ENCODE assay signal across 12 cellular contexts in genomic region chr17:40452074-40452787, GRCh38. TPM values are rescaled to one million over a fixed set of nuclear protein-coding genes. Genes with fewer than 3 reads are reported as not detected.
DNase-seq lines count a peak whose midpoint lies in the region; ATAC-seq and TF ChIP-seq lines count a peak whose summit lies in the region.
"Had no signal": no experiment of that assay in that cellular context is flagged by ENCODE, and none has a peak within 500 bp of the region (broad histone marks: within the 10 kb centered on the region; RNA-seq: fewer than 3 reads in every experiment).

No MANE protein-coding gene starts in this region.

- H3K27me3 ChIP-seq in mucosa of rectum (ENCODE audit: control insufficient read depth in 2 of 2, insufficient read depth in 2 of 2, low read length in 2 of 2) (no peaks in the 10 kb centered on the region), vagina (no peaks in the 10 kb centered on the region)

- no peak for TF ChIP-seq CTCF in vagina (IDR thresholded peaks at IDR 0.05)

- peaks cover 32 to 41% of the 10 kb centered on the region in 2 donors for H3K4me1 ChIP-seq in mucosa of rectum (ENCODE audit: control insufficient read depth in 2 of 2, insufficient read depth in 2 of 2, low read length in 2 of 2)
- H3K4me1 ChIP-seq in vagina, result peaks cover 83% of the 10 kb centered on the region

- H3K36me3 ChIP-seq in mucosa of rectum (ENCODE audit: control insufficient read depth in 2 of 2, insufficient read depth in 2 of 2, low read length in 2 of 2) (peaks cover 37 to 42% of the 10 kb centered on the region in 2 donors), vagina (peaks cover 14 to 43% of the 10 kb centered on the region in 2 donors)

- DNase-seq in stimulated activated CD4-positive, alpha-beta T cell treated with anti-CD3 and anti-CD28 coated beads, Interleukin-4, amount 100 ng/mL, for 24 hours, result peak; percentile 14
- DNase-seq in stimulated activated CD4-positive, alpha-beta T cell treated with anti-CD3 and anti-CD28 coated beads, Interleukin-12 subunit alpha, Interleukin-12 subunit beta, amount 100 ng/mL, for 4 hours, result no peak
- peak; percentile 64 for DNase-seq in dermis blood vessel endothelial cell
- DNase-seq in vagina (ENCODE audit: extremely low spot score in 2 of 2), result no peak
- DNase-seq: DMS79 treated with DMSO at 0.1 percent for 48 hours, foreskin melanocyte, NCI-H510A had no signal

- no peak for TF ChIP-seq POLR2A in vagina (IDR thresholded peaks at IDR 0.05)

- H3K9me3 ChIP-seq in mucosa of rectum (ENCODE audit: control insufficient read depth in 2 of 2, low read length in 2 of 2) (no peaks in the 10 kb centered on the region), vagina (no peaks in the 10 kb centered on the region)

- ATAC-seq in GM19023 (IDR thresholded peaks at IDR 0.05; ENCODE audit: unreplicated experiment), result no peak
- no peak for ATAC-seq in HG03025 (IDR thresholded peaks at IDR 0.05; ENCODE audit: low FRiP score, unreplicated experiment)
- no peak for ATAC-seq in GM19324 (IDR thresholded peaks at IDR 0.05; ENCODE audit: low FRiP score, unreplicated experiment)

- H3K9ac ChIP-seq in mucosa of rectum (ENCODE audit: low read depth in 1 of 2, low read length in 2 of 2), result no peak overlapping the region

- H3K27ac ChIP-seq in mucosa of rectum (ENCODE audit: low read depth in 2 of 2, low read length in 2 of 2) (peak overlapping the region; percentile 25 to 29), vagina (peak overlapping the region; percentile 87)

- H3K4me3 ChIP-seq in mucosa of rectum (ENCODE audit: low read length in 2 of 2), result no peak overlapping the region
- H3K4me3 ChIP-seq in vagina, result no peak overlapping the region

- intact Hi-C loops in vagina (cut with DNase I), result no loop called here

RNA-seq across cellular contexts. Expression of gene IGFBP4, which starts 9.0 kb away (rescaled TPM):
- total RNA-seq in dermis blood vessel endothelial cell, result 375 and 706 TPM in 2 replicates
- total RNA-seq in vagina, result 700 TPM

RNA-seq across cellular contexts. Expression of gene TOP2A, which starts 34.5 kb away (rescaled TPM):
- total RNA-seq in dermis blood vessel endothelial cell (39.3 and 152 TPM in 2 replicates), vagina (16.9 TPM)

RNA-seq across cellular contexts. Expression of gene TNS4, which starts 49.2 kb away (rescaled TPM):
- not detected in 2 replicates for total RNA-seq in dermis blood vessel endothelial cell
- 296 TPM for total RNA-seq in vagina
- total RNA-seq: pulmonary artery endothelial cell had no signal

Comparison
In these comparisons a context has a peak if more than half of its experiments do, and no peak if none do; other contexts are left out.
1. DNase-seq: peak in stimulated activated CD4-positive, alpha-beta T cell treated with anti-CD3 and anti-CD28 coated beads, Interleukin-4, amount 100 ng/mL, for 24 hours (single experiment) and dermis blood vessel endothelial cell (single experiment); none in stimulated activated CD4-positive, alpha-beta T cell treated with anti-CD3 and anti-CD28 coated beads, Interleukin-12 subunit alpha, Interleukin-12 subunit beta, amount 100 ng/mL, for 4 hours (single experiment) and vagina (0 of 2).
2. RNA of gene TNS4, which starts 49.2 kb away (total RNA-seq): 296 TPM in vagina (single experiment); not detected in dermis blood vessel endothelial cell; every median in the first group is over 100 times any median in the second.